In the genomic region with DNA sequence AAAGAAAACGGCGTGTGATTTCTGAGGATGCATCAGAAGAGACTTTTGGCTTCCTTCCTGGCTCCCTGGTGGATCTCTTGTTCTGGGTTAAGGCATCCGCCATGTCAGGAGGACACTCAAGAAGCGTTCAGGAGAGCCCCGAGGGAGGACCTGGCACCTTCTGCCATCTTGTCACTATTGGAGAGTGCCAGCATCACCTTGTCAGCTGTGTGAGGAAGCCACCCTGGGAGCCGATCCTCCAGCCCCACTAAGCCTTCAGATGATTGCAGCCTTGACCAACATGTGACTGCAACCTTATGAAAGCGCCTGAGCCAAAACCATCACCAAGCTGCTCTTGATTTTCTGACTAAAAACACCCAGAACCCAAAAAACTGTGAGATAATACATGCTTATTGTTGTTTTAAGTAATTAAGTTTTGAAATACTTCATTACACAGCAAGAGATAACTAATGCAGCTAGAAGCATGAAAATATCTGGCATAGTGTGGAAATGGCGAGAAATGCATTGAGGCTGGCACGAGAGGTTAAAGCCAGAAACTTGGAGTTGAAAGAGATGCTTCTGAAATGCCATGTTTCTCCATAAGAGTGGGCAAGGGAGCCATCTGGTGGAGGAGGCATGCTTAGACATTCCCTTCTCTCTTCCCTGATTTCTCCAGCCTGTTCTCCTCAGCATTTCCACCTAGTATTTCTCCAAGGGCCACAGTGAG, we compare ENCODE assay signal across 7 cellular contexts. TPM values are rescaled to one million over a fixed set of nuclear protein-coding genes. Genes with fewer than 3 reads are reported as not detected.
DNase-seq lines count a peak whose midpoint lies in the region; ATAC-seq, FAIRE-seq and TF ChIP-seq lines count a peak whose summit lies in the region.

No MANE protein-coding gene starts in this region.

- RAD21 ChIA-PET in GM12878 (lab: Charles Lee; ENCODE audit: unreplicated experiment): interaction anchor here (1.1 to 2.6 kb wide), 3 partner anchors 21 to 55 kb away, joined by 3 to 10 read pairs (median 4); partner anchors contain the start of gene AVPI1

- H3K79me2 ChIP-seq in GM12878 (ENCODE audit: control insufficient read depth, insufficient read depth, low read length): no peaks in the 10 kb centered on the region

- no peaks in the 10 kb centered on the region for H4K20me1 ChIP-seq in GM12878 (ENCODE audit: control insufficient read depth, insufficient read depth)

- H3K27me3 ChIP-seq in GM12878 (replicated peaks in 1 of 2; ENCODE audit: control insufficient read depth in 2 of 2, insufficient read depth in 2 of 2, low read length in 1 of 2): no peaks in the 10 kb centered on the region

- BruUV-seq in GM12878 (replicated peaks; lab: Mats Ljungman, UMichigan): no TSS peak

- peak; percentile 84 for TF ChIP-seq CTCF in GM10266 (IDR thresholded peaks at IDR 0.05; ENCODE audit: control insufficient read depth, insufficient read depth, low read depth, missing control alignments)
- TF ChIP-seq CTCF in GM12878 (IDR thresholded peaks at IDR 0.05 in 2 of 3, conservative IDR thresholded peaks at IDR 0.05 in 1 of 3; ENCODE audit: control insufficient read depth in 2 of 3, extremely low read depth in 1 of 3, insufficient read depth in 1 of 3, low read depth in 3 of 3, low read length in 3 of 3): peak; percentile 78 to 84 (median 80)

- DNase-seq in GM10266 (ENCODE audit: extremely low spot score) (peak; percentile 47), NCI-H1092 (lab: John Stamatoyannopoulos, UW) (peak; percentile 25), SW480 (ENCODE audit: low spot score) (peak; percentile 74), GM12878 (ENCODE audit: low read depth, low spot score) (no peak), iPS-NIHi7 (ENCODE audit: extremely low spot score) (peak; percentile 62)
- DNase-seq in stimulated activated CD4-positive, alpha-beta T cell treated with anti-CD3 and anti-CD28 coated beads, Interleukin-12 subunit alpha, Interleukin-12 subunit beta, amount 100 ng/mL, for 4 hours: peak; percentile 45

- SMC1A ChIA-PET in GM12878 (lab: Charles Lee; ENCODE audit: uncharacterized antibody, unreplicated experiment): interaction anchor here (0.6 to 4.3 kb wide), 9 partner anchors 8 to 56 kb away, joined by 3 to 28 read pairs (median 7); partner anchors contain the start of gene AVPI1

- no peaks in the 10 kb centered on the region; the same call in 1 of the 3 replicates for H3K9me3 ChIP-seq in GM12878 (replicated peaks; ENCODE audit: control insufficient read depth, insufficient read depth, low read length)

- H3K4me1 ChIP-seq in GM12878 (ENCODE audit: control insufficient read depth, insufficient read depth, low read length): peaks cover 2% of the 10 kb centered on the region; the same call in 1 of the 2 replicates

- H3K27ac ChIP-seq in GM12878 (ENCODE audit: control insufficient read depth, insufficient read depth): no peak overlapping the region

- in situ Hi-C loops in GM12878 (cut with MboI): loop anchor here (5.0 kb wide), 1 partner anchor 54 kb away; no protein-coding TSS in a partner anchor

- 44% methylated on average over 9 of the region's 9 CpGs for WGBS in GM12878 (ENCODE audit: insufficient coverage, insufficient replicate concordance, low lambda C conversion rate, missing lambda C conversion rate)

- ATAC-seq in GM12878: peak; percentile 78
- no peak for ATAC-seq in GM21423 (IDR thresholded peaks at IDR 0.05; ENCODE audit: unreplicated experiment)

- no peak overlapping the region for H3K4me2 ChIP-seq in GM12878 (ENCODE audit: control insufficient read depth, insufficient read depth)

- H2AFZ ChIP-seq in GM12878 (ENCODE audit: control insufficient read depth, low read depth, low read length): no peak overlapping the region

- POLR2A ChIA-PET in GM12878 (lab: Charles Lee): no interaction called here

- no peaks in the 10 kb centered on the region for H3K36me3 ChIP-seq in GM12878 (ENCODE audit: control insufficient read depth in 2 of 2, insufficient read depth in 2 of 2, low read length in 1 of 2)

- H3K4me3 ChIP-seq in GM12878: no peak overlapping the region

- peak; percentile 91 for TF ChIP-seq RAD21 in GM12878 (IDR thresholded peaks at IDR 0.05; ENCODE audit: insufficient read depth, low read depth, low read length)

- no peak for TF ChIP-seq POLR2A in GM12878 (IDR thresholded peaks at IDR 0.05; ENCODE audit: low read depth, low read length)

- CTCF ChIA-PET in GM12878 (lab: Yijun Ruan, JAX): interaction anchor here (0.6 to 21.5 kb wide), 11 partner anchors 8 to 448 kb away, joined by 3 to 416 read pairs (median 6); partner anchors contain the start of genes ANKRD2, AVPI1 and MARVELD1

- intact Hi-C loops in GM12878 (cut with micrococcal nuclease; ENCODE audit: unreplicated experiment): loop anchor here (1.0 to 2.0 kb wide), 4 partner anchors 22 to 159 kb away; partner anchors contain the start of gene ANKRD2

- TF ChIP-seq EP300 in GM12878 (IDR thresholded peaks at IDR 0.05; ENCODE audit: borderline replicate concordance in 1 of 2, control insufficient read depth in 1 of 2, low read depth in 2 of 2, low read length in 2 of 2): no peak

- H3K9ac ChIP-seq in GM12878 (ENCODE audit: control insufficient read depth, insufficient read depth, low read length): no peak overlapping the region

- peak; percentile 94 for FAIRE-seq in GM12878 (lab: Jason Lieb, UNC)

RNA-seq across cellular contexts. Expression of gene ZFYVE27, which starts 5.4 kb away (rescaled TPM):
- 105 and 111 TPM in 2 replicates for total RNA-seq in GM12878 (2013; cell fraction: nucleolus; rRNA removed)
- total RNA-seq in GM12878 (2014; rRNA removed) (25.7 and 28.9 TPM in 2 replicates), GM12878 (2014; rRNA removed; fragmentation: Illumina TruSeq; extraction: Trizol) (14.5 and 16.4 TPM in 2 replicates), GM12878 (2021) (23.7 and 25.3 TPM in 2 replicates)
- polyA plus RNA-seq in GM12878 (2011; ENCODE audit: low read depth): 10.4 TPM
- polyA plus RNA-seq in GM12878 (2011; rRNA removed) (20.3 and 28.2 TPM in 2 replicates), GM12878 (2014; fragmentation: Illumina TruSeq; extraction: Trizol) (11.1 and 16.6 TPM in 2 replicates), GM12878 (2014; fragmentation: Nextera tagmentation; extraction: Ambion mirVana) (1 to 10 TPM; 1.1 to 1.3 TPM), GM12878 (2014; rRNA removed) (26.2 and 26.3 TPM in 2 replicates), GM12878 (2016; fragmentation: Nextera tagmentation; extraction: Ambion mirVana) (10 to 100 TPM; 20.8 to 22.1 TPM)
- 26.9 and 33.5 TPM in 2 replicates for polyA plus RNA-seq in GM12878 (2011; cell fraction: cytosol; rRNA removed)
- polyA plus RNA-seq in GM12878 (2011; cell fraction: nucleus; rRNA removed): 117 TPM in 2 replicates
- polyA plus RNA-seq in GM12878 (2012): 18.7 and 19.2 TPM in 2 replicates
- polyA minus RNA-seq in GM12878 (2011; rRNA and poly(A)+ RNA removed): 21.9 and 42.0 TPM in 2 replicates
- 7.0 and 12.7 TPM in 2 replicates for polyA minus RNA-seq in GM12878 (2011; cell fraction: cytosol; rRNA and poly(A)+ RNA removed)
- polyA minus RNA-seq in GM12878 (2011; cell fraction: nucleus; rRNA and poly(A)+ RNA removed): 46.1 and 55.0 TPM in 2 replicates

RNA-seq across cellular contexts. Expression of gene MARVELD1, which starts 18.0 kb away (rescaled TPM):
- total RNA-seq in GM12878 (2013; cell fraction: nucleolus; rRNA removed): 4.2 and 6.0 TPM in 2 replicates
- total RNA-seq in GM12878 (2014; rRNA removed) (2.8 TPM in 2 replicates), GM12878 (2014; rRNA removed; fragmentation: Illumina TruSeq; extraction: Trizol) (2.6 and 3.5 TPM in 2 replicates), GM12878 (2021) (7.4 and 8.4 TPM in 2 replicates)
- polyA plus RNA-seq in GM12878 (2011; ENCODE audit: low read depth): 1.2 TPM
- polyA plus RNA-seq in GM12878 (2011; rRNA removed) (0.32 and 0.54 TPM in 2 replicates), GM12878 (2014; fragmentation: Illumina TruSeq; extraction: Trizol) (8.1 and 10.0 TPM in 2 replicates), GM12878 (2014; fragmentation: Nextera tagmentation; extraction: Ambion mirVana) (1 to 10 TPM; 2.8 TPM), GM12878 (2014; rRNA removed) (6.0 and 7.0 TPM in 2 replicates), GM12878 (2016; fragmentation: Nextera tagmentation; extraction: Ambion mirVana) (1 to 10 TPM; 2.7 to 3.6 TPM)
- polyA plus RNA-seq in GM12878 (2011; cell fraction: cytosol; rRNA removed): 0.50 and 0.79 TPM in 2 replicates
- 1.3 and 1.5 TPM in 2 replicates for polyA plus RNA-seq in GM12878 (2011; cell fraction: nucleus; rRNA removed)
- polyA plus RNA-seq in GM12878 (2012): 1.5 and 2.2 TPM in 2 replicates
- polyA minus RNA-seq in GM12878 (2011; rRNA and poly(A)+ RNA removed): 0.15 and 0.21 TPM in 2 replicates
- 0.40 and 0.73 TPM in 2 replicates for polyA minus RNA-seq in GM12878 (2011; cell fraction: cytosol; rRNA and poly(A)+ RNA removed)
- polyA minus RNA-seq in GM12878 (2011; cell fraction: nucleus; rRNA and poly(A)+ RNA removed): 0.38 and 0.48 TPM in 2 replicates

RNA-seq across cellular contexts. Expression of gene SFRP5, which starts 40.3 kb away (rescaled TPM):
- not detected in 2 replicates for total RNA-seq in GM12878 (2013; cell fraction: nucleolus; rRNA removed)
- not detected in 2 replicates for total RNA-seq in GM12878 (2014; rRNA removed)
- total RNA-seq in GM12878 (2014; rRNA removed; fragmentation: Illumina TruSeq; extraction: Trizol): not detected in 2 replicates
- 0.11 TPM in 1 of 2 replicates, not detected in the other for total RNA-seq in GM12878 (2021)
- polyA plus RNA-seq in GM12878 (2011; ENCODE audit: low read depth): not detected
- not detected in 2 replicates for polyA plus RNA-seq in GM12878 (2011; rRNA removed)
- polyA plus RNA-seq in GM12878 (2011; cell fraction: cytosol; rRNA removed): not detected in 2 replicates
- not detected in 2 replicates for polyA plus RNA-seq in GM12878 (2011; cell fraction: nucleus; rRNA removed)
- polyA plus RNA-seq in GM12878 (2012): not detected in 2 replicates
- polyA plus RNA-seq in GM12878 (2014; fragmentation: Illumina TruSeq; extraction: Trizol): not detected in 2 replicates
- polyA plus RNA-seq in GM12878 (2014; fragmentation: Nextera tagmentation; extraction: Ambion mirVana): not detected
- polyA plus RNA-seq in GM12878 (2014; rRNA removed): not detected in 2 replicates
- not detected for polyA plus RNA-seq in GM12878 (2016; fragmentation: Nextera tagmentation; extraction: Ambion mirVana)
- not detected in 2 replicates for polyA minus RNA-seq in GM12878 (2011; rRNA and poly(A)+ RNA removed)
- not detected in 2 replicates for polyA minus RNA-seq in GM12878 (2011; cell fraction: cytosol; rRNA and poly(A)+ RNA removed)
- polyA minus RNA-seq in GM12878 (2011; cell fraction: nucleus; rRNA and poly(A)+ RNA removed): not detected in 2 replicates

RNA-seq across cellular contexts. Expression of gene AVPI1, which starts 44.5 kb away (rescaled TPM):
- 1.4 and 2.5 TPM in 2 replicates for total RNA-seq in GM12878 (2013; cell fraction: nucleolus; rRNA removed)
- total RNA-seq in GM12878 (2014; rRNA removed) (0.82 and 1.1 TPM in 2 replicates), GM12878 (2014; rRNA removed; fragmentation: Illumina TruSeq; extraction: Trizol) (0.37 and 0.63 TPM in 2 replicates), GM12878 (2021) (1.1 and 1.4 TPM in 2 replicates)
- 1.2 TPM for polyA plus RNA-seq in GM12878 (2011; ENCODE audit: low read depth)
- polyA plus RNA-seq in GM12878 (2011; rRNA removed) (0.43 and 1.0 TPM in 2 replicates), GM12878 (2014; fragmentation: Illumina TruSeq; extraction: Trizol) (0.21 and 0.65 TPM in 2 replicates), GM12878 (2014; fragmentation: Nextera tagmentation; extraction: Ambion mirVana) (under 1 TPM; 0.08 to 0.13 TPM), GM12878 (2014; rRNA removed) (0.65 and 1.2 TPM in 2 replicates), GM12878 (2016; fragmentation: Nextera tagmentation; extraction: Ambion mirVana) (1 to 10 TPM; 1.3 to 1.4 TPM)
- 1.4 and 1.9 TPM in 2 replicates for polyA plus RNA-seq in GM12878 (2011; cell fraction: cytosol; rRNA removed)
- polyA plus RNA-seq in GM12878 (2011; cell fraction: nucleus; rRNA removed): 0.73 and 0.83 TPM in 2 replicates
- polyA plus RNA-seq in GM12878 (2012): 1.2 and 1.6 TPM in 2 replicates
- 0.66 and 0.93 TPM in 2 replicates for polyA minus RNA-seq in GM12878 (2011; rRNA and poly(A)+ RNA removed)
- 7.1 and 8.2 TPM in 2 replicates for polyA minus RNA-seq in GM12878 (2011; cell fraction: cytosol; rRNA and poly(A)+ RNA removed)
- polyA minus RNA-seq in GM12878 (2011; cell fraction: nucleus; rRNA and poly(A)+ RNA removed): 1.3 and 1.8 TPM in 2 replicates
